Comparison of ENCODE assay signal across 21 cellular contexts in genomic region chr1:45723248-45723930, GRCh38.
"Had no signal": no experiment of that assay in that cellular context is flagged by ENCODE, and none has a peak within 500 bp of the region (broad histone marks: within the 10 kb centered on the region; RNA-seq: fewer than 3 reads in every experiment).

No MANE protein-coding gene starts in this region.

- H2AFZ ChIP-seq: hepatocyte, parathyroid adenoma had no signal

- H3K27me3 ChIP-seq: esophagus muscularis mucosa, hepatocyte, sigmoid colon had no signal

- H3K79me2 ChIP-seq: hepatocyte, parathyroid adenoma had no signal

- H3K4me2 ChIP-seq: hepatocyte had no signal

- H3K9me3 Mint-ChIP-seq: activated CD4-positive, alpha-beta memory T cell treated with anti-CD3 and anti-CD28 coated beads, Interleukin-2, amount 10 ng/mL, durations not matched to agents 7 days and 5 days; activated naive CD4-positive, alpha-beta T cell treated with anti-CD3 and anti-CD28 coated beads, Interleukin-2, amount 50 U/mL, for 72 hours; brain; memory B cell; naive thymus-derived CD8-positive, alpha-beta T cell; stimulated activated memory B cell treated with anti-CD40 and anti-IgM and Interleukin-4, amounts not matched to agents 10 μg/mL and 1 μg/mL and 100 μg/mL, for 72 hours had no signal

- H3K27ac ChIP-seq: coronary artery, esophagus muscularis mucosa, hepatocyte, left ventricle myocardium inferior, parathyroid adenoma, sigmoid colon had no signal

- H3K27me3 Mint-ChIP-seq: activated CD4-positive, alpha-beta memory T cell treated with anti-CD3 and anti-CD28 coated beads, Interleukin-2, amount 10 ng/mL, durations not matched to agents 7 days and 5 days; brain; memory B cell; naive thymus-derived CD8-positive, alpha-beta T cell; stimulated activated memory B cell treated with anti-CD40 and anti-IgM and Interleukin-4, amounts not matched to agents 10 μg/mL and 1 μg/mL and 100 μg/mL, for 72 hours had no signal

- H3K4me3 ChIP-seq: coronary artery, esophagus muscularis mucosa, hepatocyte, left ventricle myocardium inferior, sigmoid colon had no signal

- H3K4me1 Mint-ChIP-seq: activated CD4-positive, alpha-beta memory T cell treated with anti-CD3 and anti-CD28 coated beads, Interleukin-2, amount 10 ng/mL, durations not matched to agents 7 days and 5 days; brain; memory B cell; naive thymus-derived CD8-positive, alpha-beta T cell; stimulated activated memory B cell treated with anti-CD40 and anti-IgM and Interleukin-4, amounts not matched to agents 10 μg/mL and 1 μg/mL and 100 μg/mL, for 72 hours had no signal

- H3K27ac Mint-ChIP-seq: activated CD4-positive, alpha-beta memory T cell treated with anti-CD3 and anti-CD28 coated beads, Interleukin-2, amount 10 ng/mL, durations not matched to agents 7 days and 5 days; activated naive CD4-positive, alpha-beta T cell treated with anti-CD3 and anti-CD28 coated beads, Interleukin-2, amount 50 U/mL, for 72 hours; brain; memory B cell; naive thymus-derived CD8-positive, alpha-beta T cell; stimulated activated memory B cell treated with anti-CD40 and anti-IgM and Interleukin-4, amounts not matched to agents 10 μg/mL and 1 μg/mL and 100 μg/mL, for 72 hours had no signal

- H3K4me3 Mint-ChIP-seq: activated CD4-positive, alpha-beta memory T cell treated with anti-CD3 and anti-CD28 coated beads, Interleukin-2, amount 10 ng/mL, durations not matched to agents 7 days and 5 days; brain; memory B cell; naive thymus-derived CD8-positive, alpha-beta T cell; stimulated activated memory B cell treated with anti-CD40 and anti-IgM and Interleukin-4, amounts not matched to agents 10 μg/mL and 1 μg/mL and 100 μg/mL, for 72 hours had no signal

- H3K36me3 Mint-ChIP-seq: activated naive CD4-positive, alpha-beta T cell treated with anti-CD3 and anti-CD28 coated beads, Interleukin-2, amount 50 U/mL, for 72 hours had no signal

- H3K4me1 ChIP-seq: esophagus muscularis mucosa, parathyroid adenoma had no signal

- H3K9ac ChIP-seq: parathyroid adenoma had no signal

- DNase-seq: activated CD4-positive, alpha-beta memory T cell treated with anti-CD3 and anti-CD28 coated beads, Interleukin-2, amount 10 ng/mL, durations not matched to agents 7 days and 5 days; activated CD4-positive, alpha-beta T cell treated with anti-CD3 and anti-CD28 coated beads for 4 hours; activated effector memory CD4-positive, alpha-beta T cell treated with anti-CD3 and anti-CD28 coated beads, Interleukin-2, amount 50 U/mL, for 16 hours; activated T-cell treated with anti-CD3 and anti-CD28 coated beads, Interleukin-2, amount 50 U/mL, for 48 hours; amygdala; central memory CD4-positive, alpha-beta T cell; effector CD4-positive, alpha-beta T cell; kidney; left ventricle myocardium inferior; naive thymus-derived CD8-positive, alpha-beta T cell; sigmoid colon; stimulated activated CD4-positive, alpha-beta T cell treated with anti-CD3 and anti-CD28 coated beads, Interleukin-2, amount 100 ng/mL, for 48 hours; T-helper 9 cell had no signal

- ATAC-seq: activated naive CD4-positive, alpha-beta T cell treated with anti-CD3 and anti-CD28 coated beads, Interleukin-2, amount 50 U/mL, for 72 hours; naive thymus-derived CD8-positive, alpha-beta T cell; stimulated activated memory B cell treated with anti-CD40 and anti-IgM and Interleukin-4, amounts not matched to agents 10 μg/mL and 1 μg/mL and 100 μg/mL, for 72 hours had no signal

- H3K9me3 ChIP-seq: esophagus muscularis mucosa, left ventricle myocardium inferior, sigmoid colon had no signal
